ENCODE assay signal across 20 cellular contexts in genomic region chr3:30321065-30321464, GRCh38.
"Had no signal": no experiment of that assay in that cellular context is flagged by ENCODE, and none has a peak within 500 bp of the region (broad histone marks: within the 10 kb centered on the region; RNA-seq: fewer than 3 reads in every experiment).

No MANE protein-coding gene starts in this region.

- H3K36me3 Mint-ChIP-seq: naive B cell had no signal

- H3K36me3 ChIP-seq: esophagus muscularis mucosa, gastroesophageal sphincter, heart right ventricle, left lung, lower lobe of right lung had no signal

- H3K9me3 ChIP-seq: esophagus muscularis mucosa, lower lobe of right lung, mucosa of descending colon had no signal

- H3K4me1 ChIP-seq: left lung, lower lobe of right lung had no signal

- ATAC-seq: foreskin keratinocyte, gastroesophageal sphincter, heart right ventricle, left lung, left ventricle myocardium superior, lower lobe of right lung, mucosa of descending colon had no signal

- H3K27me3 Mint-ChIP-seq: naive B cell had no signal

- H3K4me3 ChIP-seq: coronary artery, dorsolateral prefrontal cortex, esophagus muscularis mucosa, gastroesophageal sphincter, heart right ventricle, left lung, lower lobe of right lung, mucosa of descending colon had no signal

- H3K27ac Mint-ChIP-seq: mesothelial cell of epicardium had no signal

- H3K27me3 ChIP-seq: dorsolateral prefrontal cortex, esophagus muscularis mucosa, foreskin keratinocyte, gastroesophageal sphincter, heart right ventricle, left lung had no signal

- H3K27ac ChIP-seq: coronary artery, dorsolateral prefrontal cortex, esophagus muscularis mucosa, foreskin keratinocyte, gastroesophageal sphincter, heart right ventricle, left lung, lower lobe of right lung had no signal

- DNase-seq: dermis blood vessel endothelial cell; dorsolateral prefrontal cortex; effector CD4-positive, alpha-beta T cell; effector memory CD4-positive, alpha-beta T cell; foreskin keratinocyte; heart right ventricle; hippocampal formation; islet precursor cell; kidney; kidney glomerular epithelial cell; left lung; left ventricle myocardium superior; lower lobe of right lung; mesenchymal stem cell; mucosa of descending colon; naive B cell had no signal

- H3K4me3 Mint-ChIP-seq: mesothelial cell of epicardium, naive B cell had no signal
